In the genomic region with DNA sequence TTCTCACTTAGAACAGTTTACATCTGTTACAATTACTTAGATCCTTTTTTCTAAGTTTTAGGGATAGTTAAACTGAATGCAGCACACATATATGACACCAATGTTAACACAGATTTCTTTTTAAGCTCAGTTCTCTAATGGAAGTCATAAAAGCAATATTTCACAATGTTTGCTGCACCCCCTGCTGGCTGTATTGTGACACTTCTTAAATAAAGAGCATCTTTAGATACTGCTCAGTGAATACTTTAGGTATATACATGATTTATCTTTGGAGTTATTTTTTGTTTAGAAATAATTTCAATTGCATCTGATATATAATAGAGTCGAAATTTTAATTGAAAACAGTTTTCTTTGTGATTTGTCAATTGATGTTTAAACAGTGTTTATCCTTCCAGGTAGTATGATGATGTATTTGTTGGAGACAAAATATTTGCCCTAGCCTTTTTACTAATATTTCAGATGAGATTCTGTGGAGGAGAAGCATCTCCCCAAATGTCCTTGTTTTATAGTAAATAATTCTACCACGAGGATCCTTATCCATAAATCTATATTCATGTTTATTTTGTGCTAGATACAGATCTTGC, we compare ENCODE assay signal across 7 cellular contexts.
A peak's percentile ranks its signal among the peaks of the same experiment; 100 is the strongest.
DNase-seq lines count a peak whose midpoint lies in the region; ATAC-seq and TF ChIP-seq lines count a peak whose summit lies in the region.

No MANE protein-coding gene starts in this region.

- no peaks in the 10 kb centered on the region for H3K36me3 ChIP-seq in GM23248 (ENCODE audit: low read depth)
- H3K36me3 ChIP-seq in upper lobe of right lung: no peaks in the 10 kb centered on the region

- in situ Hi-C loops in GM23248 (cut with MboI): loop anchor here (10.0 kb wide), 1 partner anchor 203 kb away; no protein-coding TSS in a partner anchor

- H3K27me3 ChIP-seq in GM23248 (replicated peaks; ENCODE audit: insufficient read depth) (no peaks in the 10 kb centered on the region), dorsolateral prefrontal cortex (no peaks in the 10 kb centered on the region), upper lobe of right lung (no peaks in the 10 kb centered on the region)

- CTCF ChIA-PET in GM10248 (lab: Yijun Ruan, JAX): interaction anchor here (0.6 to 16.6 kb wide), 49 partner anchors 8 to 536 kb away, joined by 3 to 274 read pairs (median 4); no protein-coding TSS in a partner anchor

- 19 to 25% methylated on average over 2 of the region's 2 CpGs for WGBS in GM23248 (ENCODE audit: low coverage in 1 of 2, low lambda C conversion rate in 2 of 2, missing lambda C conversion rate in 2 of 2), 2 experiments

- intact Hi-C loops in dorsolateral prefrontal cortex (cut with DNase I): loop anchor here in 1 of 2 donors (10.0 kb wide), 1 partner anchor 193 kb away; no protein-coding TSS in a partner anchor
- intact Hi-C loops in upper lobe of right lung (cut with DNase I): loop anchor here (10.0 kb wide), 1 partner anchor 203 kb away; no protein-coding TSS in a partner anchor

- H3K9me3 ChIP-seq in GM23248 (ENCODE audit: low read depth): no peaks in the 10 kb centered on the region
- no peaks in the 10 kb centered on the region for H3K9me3 ChIP-seq in upper lobe of right lung

- no peak for DNase-seq in GM10248 (ENCODE audit: extremely low spot score)
- DNase-seq in GM23248: peak; percentile 77
- peak; percentile 70 for DNase-seq in NCI-H146 treated with DMSO at 0.1 percent for 48 hours (lab: John Stamatoyannopoulos, UW; ENCODE audit: unreplicated experiment)
- peak; percentile 5 for DNase-seq in UCSD-AML1 (lab: John Stamatoyannopoulos, UW; ENCODE audit: unreplicated experiment)
- peak in 4 of 10 donors; percentile 37 to 76 (median 62) for DNase-seq in dorsolateral prefrontal cortex
- DNase-seq in myocyte (ENCODE audit: low read depth): peak; percentile 79
- no peak for DNase-seq in upper lobe of right lung

- H3K4me1 ChIP-seq in GM23248 (ENCODE audit: insufficient read depth) (peaks cover 86% of the 10 kb centered on the region), upper lobe of right lung (peaks cover 9% of the 10 kb centered on the region)

- H4K20me1 ChIP-seq in GM23248 (ENCODE audit: insufficient read depth): no peaks in the 10 kb centered on the region

- H2AFZ ChIP-seq in GM23248: no peak overlapping the region

- TF ChIP-seq CTCF in GM10248 (IDR thresholded peaks at IDR 0.05; ENCODE audit: control extremely low read depth, extremely low read depth, low read depth, missing control alignments): peak; percentile 70
- TF ChIP-seq CTCF in dorsolateral prefrontal cortex (IDR thresholded peaks at IDR 0.05 in 54 of 56, conservative IDR thresholded peaks at IDR 0.05 in 2 of 56; ENCODE audit: low read depth in 1 of 56, partially characterized antibody in 56 of 56): peak; percentile 72 to 93 (median 84)
- TF ChIP-seq CTCF in upper lobe of right lung (IDR thresholded peaks at IDR 0.05): peak; percentile 79

- no peak overlapping the region for H3K4me2 ChIP-seq in GM23248 (ENCODE audit: unreplicated experiment)

- H3K9ac ChIP-seq in GM23248: no peak overlapping the region

- POLR2A ChIA-PET in GM10248 (lab: Yijun Ruan, JAX): no interaction called here

- H3F3A ChIP-seq in GM23248 (ENCODE audit: insufficient read depth): peaks cover 37% of the 10 kb centered on the region

- peak; percentile 72 for ATAC-seq in upper lobe of right lung

- peak overlapping the region; percentile 47; the same call in 1 of the 2 replicates for H3K27ac ChIP-seq in GM23248
- peak overlapping the region in 3 of 59 donors; percentile 9 to 72 (median 11) for H3K27ac ChIP-seq in dorsolateral prefrontal cortex
- no peak overlapping the region for H3K27ac ChIP-seq in upper lobe of right lung

- no peaks in the 10 kb centered on the region for H3K79me2 ChIP-seq in GM23248 (ENCODE audit: insufficient read depth)

- no peak overlapping the region for H3K4me3 ChIP-seq in GM23248
- H3K4me3 ChIP-seq in dorsolateral prefrontal cortex: no peak overlapping the region
- H3K4me3 ChIP-seq in upper lobe of right lung: no peak overlapping the region

- no peaks in the 10 kb centered on the region for H3K9me2 ChIP-seq in GM23248 (ENCODE audit: insufficient read depth)

Comparison
In these comparisons a context has a peak if more than half of its experiments do, and no peak if none do; other contexts are left out.
1. DNase-seq: peak in GM23248 (single experiment), NCI-H146 treated with DMSO at 0.1 percent for 48 hours (single experiment), UCSD-AML1 (single experiment) and myocyte (single experiment); none in GM10248 (single experiment) and upper lobe of right lung (single experiment).
2. Peak in every context shown above with its lines, with median percentiles within 50 percentile points of each other: CTCF ChIP-seq.